Comparison of ENCODE assay signal across 8 cellular contexts in genomic region chrX:155880586-155881157, GRCh38. TPM values are rescaled to one million over a fixed set of nuclear protein-coding genes. Genes with fewer than 3 reads are reported as not detected.
A peak's percentile ranks its signal among the peaks of the same experiment; 100 is the strongest.
DNase-seq lines count a peak whose midpoint lies in the region; ATAC-seq and TF ChIP-seq lines count a peak whose summit lies in the region.

No MANE protein-coding gene starts in this region.

- ATAC-seq in GM19395 (IDR thresholded peaks at IDR 0.05; ENCODE audit: unreplicated experiment), result peak; percentile 14

- TF ChIP-seq POLR2A in esophagus squamous epithelium (IDR thresholded peaks at IDR 0.05), result no peak

- intact Hi-C loops in esophagus squamous epithelium (cut with DNase I), result no loop called here

- 36 to 43% methylated on average over 13 of the region's 13 CpGs for WGBS in esophagus squamous epithelium, 2 donors

- H3K4me3 ChIP-seq in SJSA1 (peak overlapping the region; percentile 63), esophagus squamous epithelium (peak overlapping the region; percentile 50 to 82 (median 64)), parathyroid adenoma (ENCODE audit: low read depth, low read length) (peak overlapping the region; percentile 66)

- peak overlapping the region; percentile 89 for H2AFZ ChIP-seq in parathyroid adenoma

- H3K27me3 ChIP-seq in SJSA1 (replicated peaks) (no peaks in the 10 kb centered on the region), esophagus squamous epithelium (no peaks in the 10 kb centered on the region), parathyroid adenoma (ENCODE audit: control insufficient read depth, insufficient read depth, low read length) (no peaks in the 10 kb centered on the region)

- no peak for TF ChIP-seq CTCF in 22Rv1 (IDR thresholded peaks at IDR 0.05)
- no peak for TF ChIP-seq CTCF in esophagus squamous epithelium (IDR thresholded peaks at IDR 0.05)
- TF ChIP-seq CTCF in parathyroid adenoma (IDR thresholded peaks at IDR 0.05), result no peak

- H3K4me2 ChIP-seq in parathyroid adenoma (ENCODE audit: low read length), result peak overlapping the region; percentile 39

- H3K27ac ChIP-seq in 22Rv1, result peak overlapping the region; percentile 18; the same call in 1 of the 2 replicates
- no peak overlapping the region for H3K27ac ChIP-seq in SJSA1
- H3K27ac ChIP-seq in esophagus squamous epithelium, result peak overlapping the region; percentile 79 to 88 (median 84)
- peak overlapping the region; percentile 72 for H3K27ac ChIP-seq in parathyroid adenoma

- no peak overlapping the region for H3K9ac ChIP-seq in parathyroid adenoma

- H3K79me2 ChIP-seq in parathyroid adenoma, result peaks cover 13% of the 10 kb centered on the region

- H3K9me3 ChIP-seq in SJSA1 (replicated peaks), result no peaks in the 10 kb centered on the region
- no peaks in the 10 kb centered on the region for H3K9me3 ChIP-seq in esophagus squamous epithelium
- no peaks in the 10 kb centered on the region for H3K9me3 ChIP-seq in parathyroid adenoma (ENCODE audit: control insufficient read depth, low read length)

- no peak for DNase-seq in SJSA1 (ENCODE audit: low read depth in 1 of 2, low spot score in 2 of 2)
- no peak for DNase-seq in esophagus squamous epithelium (lab: John Stamatoyannopoulos, UW)
- DNase-seq in GDM1 (lab: John Stamatoyannopoulos, UW), result no peak
- no peak for DNase-seq in stimulated activated CD4-positive, alpha-beta T cell treated with anti-CD3 and anti-CD28 coated beads, Interleukin-4, amount 100 ng/mL, for 24 hours
- no peak for DNase-seq in HuH-7 (ENCODE audit: low spot score)

- H3K4me1 ChIP-seq in SJSA1 (replicated peaks) (no peaks in the 10 kb centered on the region), esophagus squamous epithelium (peaks cover 0 to 12% (median 0%) of the 10 kb centered on the region in 3 donors), parathyroid adenoma (no peaks in the 10 kb centered on the region)

- H3K36me3 ChIP-seq in SJSA1, result 0 out of 2 replicates have a peak, but pooled peaks cover 9% of the 10 kb centered on the region
- H3K36me3 ChIP-seq in esophagus squamous epithelium, result no peaks in the 10 kb centered on the region
- H3K36me3 ChIP-seq in parathyroid adenoma (ENCODE audit: control insufficient read depth, insufficient read depth, low read length), result no peaks in the 10 kb centered on the region

RNA-seq across cellular contexts. Expression of gene VAMP7, which starts 0.5 kb away (rescaled TPM):
- 68.0 and 86.1 TPM in 2 replicates for total RNA-seq in SJSA1 (2014; rRNA removed; shearing (Covaris generic))
- total RNA-seq in esophagus squamous epithelium, result 10 to 100 TPM; 25.6 to 41.7 (median 28.2) TPM
